5 cellular contexts compared by ENCODE assay signal in genomic region chr10:14864466-14864865, GRCh38. TPM values are rescaled to one million over a fixed set of nuclear protein-coding genes. Genes with fewer than 3 reads are reported as not detected.
A peak's percentile ranks its signal among the peaks of the same experiment; 100 is the strongest.
DNase-seq lines count a peak whose midpoint lies in the region; ATAC-seq, FAIRE-seq and TF ChIP-seq lines count a peak whose summit lies in the region.
"Not testable (repeated sequence)": the region's sequence is repeated elsewhere in the genome, so short reads cannot be mapped to it uniquely, and the experiment has no call there.
"Had no signal": no experiment of that assay in that cellular context is flagged by ENCODE, and none has a peak within 500 bp of the region (broad histone marks: within the 10 kb centered on the region; RNA-seq: fewer than 3 reads in every experiment).

No MANE protein-coding gene starts in this region.

- not testable (repeated sequence) for H3F3A ChIP-seq in PC-3 (ENCODE audit: low read length, unreplicated experiment)

- not testable (repeated sequence) for TF ChIP-seq POLR2A in HCT116 (IDR thresholded peaks at IDR 0.05; ENCODE audit: borderline replicate concordance, extremely low read depth, insufficient read depth, insufficient read length); K562 (conservative IDR thresholded peaks at IDR 0.05)

- H3K36me3 ChIP-seq in HCT116 (ENCODE audit: control insufficient read depth in 1 of 2, insufficient read depth in 2 of 2, low read length in 2 of 2) (peaks cover 11 to 13% of the 10 kb centered on the region in 2 experiments; a peak in 3 of 4 replicates), HEK293 (ENCODE audit: control insufficient read depth in 2 of 2, insufficient read depth in 1 of 2, low read length in 2 of 2) (peaks cover 30 to 51% of the 10 kb centered on the region in 2 experiments), K562 (ENCODE audit: control insufficient read depth, insufficient read depth, low read length) (peaks cover 53% of the 10 kb centered on the region)
- H3K36me3 ChIP-seq in PC-3 (ENCODE audit: low read depth, low read length): not testable (repeated sequence)

- DNase-seq in HCT116 (ENCODE audit: low read depth, low spot score); PC-3; K562 (ENCODE audit: extremely low read depth in 1 of 4, low spot score in 3 of 4): not testable (repeated sequence)

- CTCF ChIA-PET in HCT116 (lab: Charles Lee); HEK293 (lab: Yijun Ruan, JAX); PC-3 (lab: Charles Lee); K562 (lab: Yijun Ruan, JAX; ENCODE audit: low intra/inter-chr PET ratio): not testable (repeated sequence)

- not testable (repeated sequence) for H3K4me1 ChIP-seq in HCT116 (ENCODE audit: control insufficient read depth in 1 of 2, insufficient read depth in 2 of 2, low read length in 2 of 2); HEK293 (ENCODE audit: control insufficient read depth, insufficient read depth, low read length); PC-3 (ENCODE audit: insufficient read depth, low read length); K562 (replicated peaks in 1 of 2; ENCODE audit: control insufficient read depth in 2 of 2, insufficient read depth in 2 of 2, low read length in 2 of 2)

- H2AFZ ChIP-seq in HCT116 (ENCODE audit: low read depth, low read length, poor library complexity, severe bottlenecking); PC-3 (ENCODE audit: low read length); K562 (ENCODE audit: low read depth, low read length): not testable (repeated sequence)

- H3K27ac ChIP-seq in HCT116 (ENCODE audit: low read depth, low read length); HEK293 (ENCODE audit: extremely low read depth, low read depth, low read length); PC-3 (ENCODE audit: low read length); K562 (ENCODE audit: extremely low read depth, low read depth, low read length): not testable (repeated sequence)

- TF ChIP-seq CTCF in HCT116 (IDR thresholded peaks at IDR 0.05 in 2 of 3, conservative IDR thresholded peaks at IDR 0.05 in 1 of 3; ENCODE audit: borderline replicate concordance in 1 of 3, insufficient read depth in 1 of 3, low read depth in 2 of 3, low read length in 2 of 3); HEK293 (tag by site-specific recombination; IDR thresholded peaks at IDR 0.05); PC-3 (conservative IDR thresholded peaks at IDR 0.05; ENCODE audit: low read depth, low read length); K562 (IDR thresholded peaks at IDR 0.05 in 2 of 3, conservative IDR thresholded peaks at IDR 0.05 in 1 of 3; ENCODE audit: insufficient read depth in 2 of 3, low read depth in 1 of 3, low read length in 3 of 3): not testable (repeated sequence)

- not testable (repeated sequence) for H3K4me2 ChIP-seq in HCT116 (ENCODE audit: low read length); PC-3 (ENCODE audit: low read length); K562 (ENCODE audit: insufficient read depth, low read length)

- not testable (repeated sequence) for TF ChIP-seq RAD21 in HCT116 (IDR thresholded peaks at IDR 0.05; ENCODE audit: low read depth); K562 (CRISPR knock-in tag; conservative IDR thresholded peaks at IDR 0.05 in 1 of 2, IDR thresholded peaks at IDR 0.05 in 1 of 2)

- not testable (repeated sequence) for H3K9me1 ChIP-seq in K562 (ENCODE audit: control insufficient read depth, insufficient read depth, low read length)

- ATAC-seq in HCT116, PC-3, K562: not testable (repeated sequence)

- in situ Hi-C loops in K562 (cut with MboI): not testable (repeated sequence)

- H3K9me3 ChIP-seq in HCT116 (ENCODE audit: control insufficient read depth in 1 of 2, insufficient read depth in 1 of 2, low read depth in 1 of 2, low read length in 2 of 2); HEK293 (ENCODE audit: control insufficient read depth, insufficient read depth, low read depth, low read length); PC-3 (ENCODE audit: low read length); K562 (replicated peaks; ENCODE audit: control insufficient read depth, insufficient read depth, low read depth, low read length): not testable (repeated sequence)

- H4K20me1 ChIP-seq in HCT116 (ENCODE audit: insufficient read depth); PC-3 (ENCODE audit: low read length); K562 (replicated peaks; ENCODE audit: control insufficient read depth, insufficient read depth, low read length): not testable (repeated sequence)

- not testable (repeated sequence) for H3K79me2 ChIP-seq in HCT116 (ENCODE audit: insufficient read depth, low read length); PC-3 (ENCODE audit: low read length); K562 (ENCODE audit: control insufficient read depth, insufficient read depth, low read length)

- intact Hi-C loops in HCT116 (cut with micrococcal nuclease); PC-3 (cut with micrococcal nuclease); K562 (cut with micrococcal nuclease): not testable (repeated sequence)

- POLR2A ChIA-PET in HCT116 (lab: Charles Lee); HEK293 (lab: Yijun Ruan, JAX); PC-3 (lab: Charles Lee; ENCODE audit: unreplicated experiment): not testable (repeated sequence)
- POLR2A ChIA-PET in K562 (lab: Yijun Ruan, JAX): interaction anchor here (1.1 kb wide), 1 partner anchor 14 kb away, joined by 4 read pairs; no protein-coding TSS in a partner anchor

- H3K9me2 ChIP-seq in HCT116 (ENCODE audit: insufficient read depth); PC-3 (replicated peaks; ENCODE audit: low read length): not testable (repeated sequence)

- 93% methylated on average over 4 of the region's 6 CpGs for WGBS in K562 (ENCODE audit: insufficient coverage, low coverage, missing lambda C conversion rate)

- not testable (repeated sequence) for H3K27me3 ChIP-seq in HCT116 (ENCODE audit: insufficient read depth, low read length); PC-3 (ENCODE audit: low read length); K562 (ENCODE audit: control insufficient read depth in 2 of 2, insufficient read depth in 2 of 2, low read length in 2 of 2)

- RAD21 ChIA-PET in HCT116 (lab: Charles Lee; ENCODE audit: low non-redundant PET in 1 of 2, low total read pairs in 2 of 2, uncharacterized antibody in 2 of 2, unreplicated experiment in 2 of 2): not testable (repeated sequence)

- FAIRE-seq in K562 (lab: Jason Lieb, UNC): not testable (repeated sequence)

- H3K9ac ChIP-seq in HCT116 (ENCODE audit: low read length); PC-3 (ENCODE audit: low read length); K562 (ENCODE audit: insufficient read depth in 1 of 2, low read depth in 2 of 2, low read length in 2 of 2): not testable (repeated sequence)

- BruUV-seq in HCT116 (replicated peaks; lab: Mats Ljungman, UMichigan) (TSS peak; percentile 24), PC-3 (replicated peaks; lab: Mats Ljungman, UMichigan) (TSS peak; percentile 12)
- not testable (repeated sequence) for BruUV-seq in K562 (replicated peaks; lab: Mats Ljungman, UMichigan)

- H3K4me3 ChIP-seq in HCT116 (replicated peaks in 1 of 2; ENCODE audit: low read depth in 1 of 2, low read length in 2 of 2); HEK293 (ENCODE audit: low read depth, low read length); PC-3 (ENCODE audit: low read length); K562: not testable (repeated sequence)

- not testable (repeated sequence) for TF ChIP-seq EP300 in K562 (IDR thresholded peaks at IDR 0.05; ENCODE audit: low read length)

RNA-seq across cellular contexts. Expression of gene SUV39H2, which starts 14.2 kb away (rescaled TPM):
- 26.6 TPM for total RNA-seq in HCT116 (2021; ENCODE audit: unreplicated experiment)
- 5.7 and 9.5 TPM in 2 replicates for polyA plus RNA-seq in HCT116 (2012)
- total RNA-seq in PC-3 (2014; rRNA removed): 6.4 and 6.9 TPM in 2 replicates
- 16.3 and 60.2 TPM in 2 replicates for total RNA-seq in K562 (2011; cell fraction: chromatin; rRNA removed; ENCODE audit: low replicate concordance)
- 9.0 and 13.4 TPM in 2 replicates for total RNA-seq in K562 (2011; cell fraction: nucleolus; rRNA removed)
- total RNA-seq in K562 (2011; cell fraction: nucleoplasm; rRNA removed): 27.8 and 58.1 TPM in 2 replicates
- total RNA-seq in K562 (2014; rRNA removed): 26.4 and 28.1 TPM in 2 replicates
- total RNA-seq in K562 (2014; rRNA removed; fragmentation: Illumina TruSeq; extraction: Trizol): 49.6 and 53.5 TPM in 2 replicates
- 37.5 and 41.3 TPM in 2 replicates for total RNA-seq in K562 (2015; rRNA removed; fragmentation: Illumina TruSeq; extraction: Trizol)
- total RNA-seq in K562 (2021): 32.6 and 36.6 TPM in 2 replicates
- 28.3 and 40.6 TPM in 2 replicates for polyA plus RNA-seq in K562 (2011; rRNA removed)
- polyA plus RNA-seq in K562 (2011; cell fraction: cytosol; rRNA removed): 9.8 and 14.4 TPM in 2 replicates
- polyA plus RNA-seq in K562 (2011; cell fraction: nucleus; rRNA removed): 9.0 and 12.6 TPM in 2 replicates
- 25.8 and 41.8 TPM in 2 replicates for polyA plus RNA-seq in K562 (2012)
- 38.4 and 54.3 TPM in 2 replicates for polyA plus RNA-seq in K562 (2014; fragmentation: Illumina TruSeq; extraction: Trizol)
- polyA plus RNA-seq in K562 (2014; fragmentation: Nextera tagmentation; extraction: Ambion mirVana): 10 to 100 TPM; 41.7 to 45.7 TPM
- polyA plus RNA-seq in K562 (2014; rRNA removed): 24.1 and 27.0 TPM in 2 replicates
- 54.9 and 57.6 TPM in 2 replicates for polyA minus RNA-seq in K562 (2011; rRNA and poly(A)+ RNA removed)
- polyA minus RNA-seq in K562 (2011; cell fraction: cytosol; rRNA and poly(A)+ RNA removed): 14.4 and 22.8 TPM in 2 replicates
- 18.8 and 29.1 TPM in 2 replicates for polyA minus RNA-seq in K562 (2011; cell fraction: nucleus; rRNA and poly(A)+ RNA removed)

RNA-seq across cellular contexts. Expression of gene HSPA14, which starts 26.4 kb away (rescaled TPM):
- total RNA-seq in HCT116 (2021; ENCODE audit: unreplicated experiment) (19.9 TPM), PC-3 (2014; rRNA removed) (17.5 and 18.1 TPM in 2 replicates), K562 (2014; rRNA removed) (38.9 and 47.9 TPM in 2 replicates), K562 (2014; rRNA removed; fragmentation: Illumina TruSeq; extraction: Trizol) (65.1 and 77.7 TPM in 2 replicates), K562 (2015; rRNA removed; fragmentation: Illumina TruSeq; extraction: Trizol) (57.5 and 63.2 TPM in 2 replicates), K562 (2021) (41.9 and 46.2 TPM in 2 replicates)
- polyA plus RNA-seq in HCT116 (2012): 7.8 and 9.6 TPM in 2 replicates
- total RNA-seq in K562 (2011; cell fraction: chromatin; rRNA removed; ENCODE audit: low replicate concordance): 10.9 and 32.7 TPM in 2 replicates
- 6.5 and 8.0 TPM in 2 replicates for total RNA-seq in K562 (2011; cell fraction: nucleolus; rRNA removed)
- total RNA-seq in K562 (2011; cell fraction: nucleoplasm; rRNA removed): 16.4 and 26.8 TPM in 2 replicates
- polyA plus RNA-seq in K562 (2011; rRNA removed) (52.3 and 71.5 TPM in 2 replicates), K562 (2014; fragmentation: Illumina TruSeq; extraction: Trizol) (47.0 and 51.9 TPM in 2 replicates), K562 (2014; fragmentation: Nextera tagmentation; extraction: Ambion mirVana) (10 to 100 TPM; 70.1 to 75.0 TPM), K562 (2014; rRNA removed) (54.1 and 56.5 TPM in 2 replicates)
- polyA plus RNA-seq in K562 (2011; cell fraction: cytosol; rRNA removed): 12.0 and 24.9 TPM in 2 replicates
- polyA plus RNA-seq in K562 (2011; cell fraction: nucleus; rRNA removed): 16.6 and 28.1 TPM in 2 replicates
- 25.4 and 33.0 TPM in 2 replicates for polyA plus RNA-seq in K562 (2012)
- polyA minus RNA-seq in K562 (2011; rRNA and poly(A)+ RNA removed): 38.8 and 40.3 TPM in 2 replicates
- 8.4 and 15.2 TPM in 2 replicates for polyA minus RNA-seq in K562 (2011; cell fraction: cytosol; rRNA and poly(A)+ RNA removed)
- 9.8 and 19.3 TPM in 2 replicates for polyA minus RNA-seq in K562 (2011; cell fraction: nucleus; rRNA and poly(A)+ RNA removed)

RNA-seq across cellular contexts. Expression of gene MSANTD7, which starts 26.4 kb away (rescaled TPM):
- total RNA-seq in HCT116 (2021; ENCODE audit: unreplicated experiment): 14.3 TPM
- polyA plus RNA-seq in HCT116 (2012): 7.1 and 7.7 TPM in 2 replicates
- total RNA-seq in PC-3 (2014; rRNA removed): 8.2 and 10.7 TPM in 2 replicates
- total RNA-seq in K562 (2011; cell fraction: chromatin; rRNA removed; ENCODE audit: low replicate concordance): 19.1 and 30.9 TPM in 2 replicates
- 16.7 and 18.6 TPM in 2 replicates for total RNA-seq in K562 (2011; cell fraction: nucleolus; rRNA removed)
- total RNA-seq in K562 (2011; cell fraction: nucleoplasm; rRNA removed): 22.8 and 36.6 TPM in 2 replicates
- 25.0 and 26.9 TPM in 2 replicates for total RNA-seq in K562 (2014; rRNA removed)
- total RNA-seq in K562 (2014; rRNA removed; fragmentation: Illumina TruSeq; extraction: Trizol): 23.6 and 24.5 TPM in 2 replicates
- 26.6 and 27.3 TPM in 2 replicates for total RNA-seq in K562 (2015; rRNA removed; fragmentation: Illumina TruSeq; extraction: Trizol)
- 26.4 and 27.2 TPM in 2 replicates for total RNA-seq in K562 (2021)
- 14.6 and 18.9 TPM in 2 replicates for polyA plus RNA-seq in K562 (2011; rRNA removed)
- polyA plus RNA-seq in K562 (2011; cell fraction: cytosol; rRNA removed): 9.0 and 9.9 TPM in 2 replicates
- polyA plus RNA-seq in K562 (2011; cell fraction: nucleus; rRNA removed): 12.3 and 17.3 TPM in 2 replicates
- 11.3 and 18.0 TPM in 2 replicates for polyA plus RNA-seq in K562 (2012)
- 24.3 and 24.7 TPM in 2 replicates for polyA plus RNA-seq in K562 (2014; fragmentation: Illumina TruSeq; extraction: Trizol)
- 1 to 10 TPM; 5.2 to 7.1 TPM for polyA plus RNA-seq in K562 (2014; fragmentation: Nextera tagmentation; extraction: Ambion mirVana)
- 16.2 and 18.8 TPM in 2 replicates for polyA plus RNA-seq in K562 (2014; rRNA removed)
- 35.3 and 37.1 TPM in 2 replicates for polyA minus RNA-seq in K562 (2011; rRNA and poly(A)+ RNA removed)
- 17.9 and 24.7 TPM in 2 replicates for polyA minus RNA-seq in K562 (2011; cell fraction: cytosol; rRNA and poly(A)+ RNA removed)
- 24.0 and 40.5 TPM in 2 replicates for polyA minus RNA-seq in K562 (2011; cell fraction: nucleus; rRNA and poly(A)+ RNA removed)

RNA-seq across cellular contexts. Expression of gene CDNF, which starts 26.6 kb away (rescaled TPM):
- total RNA-seq in HCT116 (2021; ENCODE audit: unreplicated experiment): 1.1 TPM
- polyA plus RNA-seq in HCT116 (2012): 1.2 and 1.3 TPM in 2 replicates
- total RNA-seq in PC-3 (2014; rRNA removed): 1.2 TPM in 1 of 2 replicates, not detected in the other
- total RNA-seq in K562 (2011; cell fraction: chromatin; rRNA removed; ENCODE audit: low replicate concordance): 0.37 and 0.83 TPM in 2 replicates
- total RNA-seq in K562 (2011; cell fraction: nucleolus; rRNA removed): 0.83 and 2.2 TPM in 2 replicates
- 0.53 and 0.73 TPM in 2 replicates for total RNA-seq in K562 (2011; cell fraction: nucleoplasm; rRNA removed)
- 0.64 TPM in 1 of 2 replicates, not detected in the other for total RNA-seq in K562 (2014; rRNA removed)
- total RNA-seq in K562 (2014; rRNA removed; fragmentation: Illumina TruSeq; extraction: Trizol): 0.29 and 0.61 TPM in 2 replicates
- 0.33 and 0.60 TPM in 2 replicates for total RNA-seq in K562 (2015; rRNA removed; fragmentation: Illumina TruSeq; extraction: Trizol)
- 0.85 and 1.00 TPM in 2 replicates for total RNA-seq in K562 (2021)
- 0.93 and 1.6 TPM in 2 replicates for polyA plus RNA-seq in K562 (2011; rRNA removed)
- 0.13 and 1.2 TPM in 2 replicates for polyA plus RNA-seq in K562 (2011; cell fraction: cytosol; rRNA removed)
- polyA plus RNA-seq in K562 (2011; cell fraction: nucleus; rRNA removed): 0.54 and 0.65 TPM in 2 replicates
- polyA plus RNA-seq in K562 (2012): 0.64 and 2.2 TPM in 2 replicates
- polyA plus RNA-seq in K562 (2014; fragmentation: Illumina TruSeq; extraction: Trizol): 0.61 and 0.96 TPM in 2 replicates
- polyA plus RNA-seq in K562 (2014; fragmentation: Nextera tagmentation; extraction: Ambion mirVana): under 1 TPM; 0.18 to 0.37 TPM
- polyA plus RNA-seq in K562 (2014; rRNA removed): 1.1 and 1.6 TPM in 2 replicates
- polyA minus RNA-seq in K562 (2011; rRNA and poly(A)+ RNA removed): 0.42 and 1.9 TPM in 2 replicates
- not detected in 2 replicates for polyA minus RNA-seq in K562 (2011; cell fraction: cytosol; rRNA and poly(A)+ RNA removed)
- 0.40 and 1.4 TPM in 2 replicates for polyA minus RNA-seq in K562 (2011; cell fraction: nucleus; rRNA and poly(A)+ RNA removed)
- total RNA-seq: Daoy had no signal
